Comparison of ENCODE assay signal across 27 cellular contexts in the genomic region with DNA sequence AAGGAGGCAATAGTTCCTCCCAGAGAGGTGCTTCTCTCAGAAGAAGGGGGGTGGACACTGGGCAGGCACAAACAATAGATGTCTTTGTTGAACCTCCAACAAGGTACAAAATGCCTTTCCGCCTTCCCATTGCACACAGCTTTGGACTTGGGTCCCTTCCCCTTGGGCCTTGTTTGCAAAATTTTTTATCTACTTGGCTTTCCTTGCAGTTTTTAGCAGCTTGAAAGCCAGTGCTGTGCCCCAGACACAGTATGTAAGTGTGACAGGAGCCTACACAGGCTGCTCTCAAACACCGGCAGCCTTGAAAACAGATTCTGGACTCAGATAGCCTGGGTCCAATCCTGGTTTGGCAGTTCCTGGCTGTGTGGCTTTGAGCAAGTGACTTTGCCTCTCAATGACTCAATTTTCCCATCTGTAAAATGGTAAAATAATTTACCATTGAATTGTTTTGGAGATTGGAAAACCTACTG. TPM values are rescaled to one million over a fixed set of nuclear protein-coding genes. Genes with fewer than 3 reads are reported as not detected.
"Had no signal": no experiment of that assay in that cellular context is flagged by ENCODE, and none has a peak within 500 bp of the region (broad histone marks: within the 10 kb centered on the region; RNA-seq: fewer than 3 reads in every experiment).

No MANE protein-coding gene starts in this region.

- H3K4me3 Mint-ChIP-seq: activated T-helper 1 cell treated with anti-CD3 and anti-CD28 coated beads, Interleukin-12 subunit alpha, Interleukin-12 subunit beta, Interleukin-2, Interleukin-4 antibody, amounts not matched to agents 30 ng/mL and 10 ng/mL and 1 ng/mL, durations not matched to agents 14 hours and 24 hours and 36 hours; central memory CD8-positive, alpha-beta T cell; memory B cell; type B pancreatic cell had no signal

- ATAC-seq: left cardiac atrium had no signal

- H3K9me3 ChIP-seq: right atrium auricular region, thoracic aorta, uterus had no signal

- H3K27me3 ChIP-seq: right atrium auricular region, uterus had no signal

- H3K27ac Mint-ChIP-seq: activated T-helper 1 cell treated with anti-CD3 and anti-CD28 coated beads, Interleukin-12 subunit alpha, Interleukin-12 subunit beta, Interleukin-2, Interleukin-4 antibody, amounts not matched to agents 30 ng/mL and 10 ng/mL and 1 ng/mL, durations not matched to agents 14 hours and 24 hours and 36 hours; memory B cell; type B pancreatic cell had no signal

- H3K9me3 Mint-ChIP-seq: activated T-helper 1 cell treated with anti-CD3 and anti-CD28 coated beads, Interleukin-12 subunit alpha, Interleukin-12 subunit beta, Interleukin-2, Interleukin-4 antibody, amounts not matched to agents 30 ng/mL and 10 ng/mL and 1 ng/mL, durations not matched to agents 14 hours and 24 hours and 36 hours; central memory CD8-positive, alpha-beta T cell; memory B cell; type B pancreatic cell had no signal

- FAIRE-seq: astrocyte, bronchial epithelial cell, endometrium, frontal cortex, TTC549 had no signal

- H3K27me3 Mint-ChIP-seq: central memory CD8-positive, alpha-beta T cell; memory B cell; type B pancreatic cell had no signal

- H3K4me1 ChIP-seq: uterus had no signal

- H3K36me3 Mint-ChIP-seq: memory B cell, type B pancreatic cell had no signal

- H3K4me3 ChIP-seq: right atrium auricular region, thoracic aorta, uterus had no signal

- H3K36me3 ChIP-seq: right atrium auricular region, thoracic aorta, uterus had no signal

- DNase-seq: activated CD4-positive, alpha-beta T cell treated with anti-CD3 and anti-CD28 coated beads for 4 hours; activated CD4-positive, alpha-beta T cell treated with anti-CD3 and anti-CD28 coated beads, Interleukin-2, amount 50 U/mL, for 4 hours; activated effector memory CD4-positive, alpha-beta T cell treated with anti-CD3 and anti-CD28 coated beads, Interleukin-2, amount 50 U/mL, for 16 hours; activated naive CD4-positive, alpha-beta T cell treated with anti-CD3 and anti-CD28 coated beads, Interleukin-2, amount 50 U/mL, for 16 hours; amniotic stem cell; dermis blood vessel endothelial cell; effector CD4-positive, alpha-beta T cell; glutamatergic neuron; islet precursor cell; left cardiac atrium; midbrain; stimulated activated CD4-positive, alpha-beta T cell treated with anti-CD3 and anti-CD28 coated beads, Interleukin-2, amount 100 ng/mL, for 48 hours; stimulated activated naive CD4-positive, alpha-beta T cell treated with Interleukin-2 at 50 U/mL for 16 hours; uterus had no signal

- H3K27ac ChIP-seq: epithelial cell of prostate, parathyroid adenoma, right atrium auricular region, thoracic aorta, uterus had no signal

RNA-seq across cellular contexts. Expression of a gene that starts 43.0 kb away (rescaled TPM):
- total RNA-seq: bronchial epithelial cell had no signal
